ENCODE assay signal across 13 cellular contexts in genomic region chr10:50395279-50395678, GRCh38.
DNase-seq lines count a peak whose midpoint lies in the region; ATAC-seq and TF ChIP-seq lines count a peak whose summit lies in the region.
"Had no signal": no experiment of that assay in that cellular context is flagged by ENCODE, and none has a peak within 500 bp of the region (broad histone marks: within the 10 kb centered on the region; RNA-seq: fewer than 3 reads in every experiment).

No MANE protein-coding gene starts in this region.

- no peaks in the 10 kb centered on the region for H3K9me3 ChIP-seq in right lobe of liver
- H3K9me3 ChIP-seq: esophagus muscularis mucosa had no signal

- intact Hi-C loops in right lobe of liver (cut with DNase I): no loop called here

- in situ Hi-C loops in brain microvascular endothelial cell (cut with HindIII; ENCODE audit: low pct_ligation_motif_present, low sequenced_read_pairs): no loop called here

- H3K36me3 ChIP-seq in ACC112 (ENCODE audit: insufficient read depth, low read length) (no peaks in the 10 kb centered on the region), brain microvascular endothelial cell (replicated peaks) (no peaks in the 10 kb centered on the region), right lobe of liver (no peaks in the 10 kb centered on the region)
- H3K36me3 ChIP-seq: esophagus muscularis mucosa had no signal

- H3K9me3 Mint-ChIP-seq in glutamatergic neuron (ENCODE audit: unreplicated experiment): no peaks in the 10 kb centered on the region

- H3K27me3 Mint-ChIP-seq in glutamatergic neuron (ENCODE audit: unreplicated experiment): peaks cover 3% of the 10 kb centered on the region

- H3K27ac Mint-ChIP-seq in glutamatergic neuron (ENCODE audit: unreplicated experiment): no peak overlapping the region

- no peak overlapping the region for H3K4me3 Mint-ChIP-seq in glutamatergic neuron (ENCODE audit: unreplicated experiment)

- TF ChIP-seq CTCF in brain microvascular endothelial cell (IDR thresholded peaks at IDR 0.05; ENCODE audit: low read depth, low read length, missing control alignments) (no peak), right lobe of liver (IDR thresholded peaks at IDR 0.05) (no peak), glutamatergic neuron (IDR thresholded peaks at IDR 0.05; ENCODE audit: partially characterized antibody, unreplicated experiment) (no peak)

- H3K27me3 ChIP-seq in ACC112 (ENCODE audit: insufficient read depth, low read length) (no peaks in the 10 kb centered on the region), brain microvascular endothelial cell (replicated peaks) (no peaks in the 10 kb centered on the region), right lobe of liver (no peaks in the 10 kb centered on the region)
- H3K27me3 ChIP-seq: esophagus muscularis mucosa had no signal

- 13% methylated on average over 1 of the region's 1 CpG for WGBS in right lobe of liver (ENCODE audit: insufficient coverage, low coverage, low lambda C conversion rate, missing lambda C conversion rate)

- DNase-seq in LHCN-M2 (ENCODE audit: low read depth): peak; percentile 42
- DNase-seq in brain microvascular endothelial cell: peak; percentile 11
- DNase-seq in right lobe of liver: peak in 1 of 3 donors; percentile 75
- DNase-seq in NCI-H187 treated with DMSO at 0.1 percent for 48 hours (lab: John Stamatoyannopoulos, UW): no peak
- no peak for DNase-seq in glutamatergic neuron
- DNase-seq in activated CD4-positive, alpha-beta T cell treated with anti-CD3 and anti-CD28 coated beads for 1 hour: no peak
- DNase-seq: activated CD8-positive, alpha-beta memory T cell treated with anti-CD3 and anti-CD28 coated beads, Interleukin-2, amount 50 U/mL, for 4 hours; mesendoderm; NCI-H1105; T1000 had no signal

- peaks cover 46% of the 10 kb centered on the region for H3K79me2 ChIP-seq in ACC112 (ENCODE audit: control insufficient read depth, insufficient read depth, low read length, unreplicated experiment)

- peak overlapping the region; percentile 53; the same call in 1 of the 2 replicates for H3K4me3 ChIP-seq in ACC112 (ENCODE audit: low read depth, low read length)
- H3K4me3 ChIP-seq in brain microvascular endothelial cell (ENCODE audit: low read depth, low read length): no peak overlapping the region
- H3K4me3 ChIP-seq in right lobe of liver: no peak overlapping the region
- H3K4me3 ChIP-seq: esophagus muscularis mucosa had no signal

- H3K36me3 Mint-ChIP-seq in glutamatergic neuron (ENCODE audit: unreplicated experiment): no peaks in the 10 kb centered on the region

- H3K4me1 Mint-ChIP-seq in glutamatergic neuron (ENCODE audit: low read depth, unreplicated experiment): peaks cover 3% of the 10 kb centered on the region

- no peak overlapping the region for H2AFZ ChIP-seq in ACC112 (ENCODE audit: low read length, unreplicated experiment)

- ATAC-seq in right lobe of liver (peak; percentile 70 to 90 (median 79)), HG03565 (IDR thresholded peaks at IDR 0.05; ENCODE audit: unreplicated experiment) (no peak)

- H3K4me1 ChIP-seq in ACC112 (ENCODE audit: control insufficient read depth, insufficient read depth, low read length, unreplicated experiment) (peaks cover 62% of the 10 kb centered on the region), right lobe of liver (peaks cover 0 to 54% (median 26%) of the 10 kb centered on the region in 4 donors)

- H3K27ac ChIP-seq in ACC112 (ENCODE audit: low read depth, low read length) (peak overlapping the region; percentile 98), brain microvascular endothelial cell (no peak overlapping the region), right lobe of liver (peak overlapping the region; percentile 76 to 94 (median 86))
- H3K27ac ChIP-seq: esophagus muscularis mucosa had no signal

- no peak for TF ChIP-seq POLR2A in right lobe of liver (IDR thresholded peaks at IDR 0.05)

Comparison
In these comparisons a context has a peak if more than half of its experiments do, and no peak if none do; other contexts are left out.
1. DNase-seq: peak in LHCN-M2 (single experiment) and brain microvascular endothelial cell (single experiment); none in NCI-H187 treated with DMSO at 0.1 percent for 48 hours (single experiment), glutamatergic neuron (single experiment) and activated CD4-positive, alpha-beta T cell treated with anti-CD3 and anti-CD28 coated beads for 1 hour (single experiment).